8 cellular contexts compared by ENCODE assay signal in the genomic region with DNA sequence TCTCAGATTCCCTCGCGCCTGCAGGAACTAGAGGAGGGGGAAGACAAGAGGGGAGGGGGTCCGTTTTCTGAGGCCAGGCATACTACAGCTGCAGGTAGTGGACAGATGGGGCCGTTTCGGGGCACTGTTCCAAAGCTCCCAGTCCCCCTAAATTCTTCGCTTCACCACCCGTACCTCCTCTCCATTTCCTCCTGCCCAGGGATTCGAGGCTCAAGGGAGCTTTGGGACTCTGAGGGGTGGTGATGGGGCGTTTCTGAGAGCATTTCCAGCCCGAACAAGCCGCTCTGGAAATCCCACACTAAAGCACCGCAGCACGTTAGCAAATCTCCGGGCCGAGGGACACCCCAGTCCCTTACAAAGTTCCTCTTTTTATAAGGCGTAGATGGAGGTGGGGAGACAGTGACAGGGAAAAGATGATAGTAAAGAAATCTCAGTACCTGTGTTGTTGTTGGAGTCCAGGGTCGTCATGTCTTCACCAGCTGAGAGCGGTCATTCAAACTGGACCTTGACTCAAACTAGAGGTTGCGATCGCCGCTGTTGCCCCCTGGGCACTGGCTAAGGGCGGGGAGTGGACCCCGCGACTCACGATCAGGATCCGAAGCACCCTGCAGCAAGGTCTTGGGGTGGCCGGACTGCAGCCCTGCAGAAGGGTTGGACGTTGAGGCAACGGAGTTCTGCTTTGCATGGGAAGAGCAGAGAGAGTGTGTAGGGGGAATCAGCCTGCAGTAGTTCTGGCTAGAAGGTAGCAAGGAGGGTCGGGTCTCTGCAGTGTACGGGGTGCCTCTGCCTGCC. TPM values are rescaled to one million over a fixed set of nuclear protein-coding genes. Genes with fewer than 3 reads are reported as not detected.
DNase-seq lines count a peak whose midpoint lies in the region; ATAC-seq, FAIRE-seq and TF ChIP-seq lines count a peak whose summit lies in the region.

No MANE protein-coding gene starts in this region.

- H3K9me3 ChIP-seq in ascending aorta: no peaks in the 10 kb centered on the region
- H3K9me3 ChIP-seq in keratinocyte (ENCODE audit: control insufficient read depth, low read depth, low read length): no peaks in the 10 kb centered on the region
- H3K9me3 ChIP-seq in thoracic aorta: no peaks in the 10 kb centered on the region

- dilution Hi-C loops in keratinocyte (cut with MboI; ENCODE audit: extremely low pct_ligation_motif_present, low sequenced_read_pairs): no loop called here

- H3K9me1 ChIP-seq in keratinocyte (ENCODE audit: control insufficient read depth, extremely low read depth, insufficient read depth, low read length): no peaks in the 10 kb centered on the region

- H3K27me3 ChIP-seq in ascending aorta: no peaks in the 10 kb centered on the region
- no peaks in the 10 kb centered on the region for H3K27me3 ChIP-seq in keratinocyte (ENCODE audit: control insufficient read depth, extremely low read depth, insufficient read depth, low read length)
- no peaks in the 10 kb centered on the region for H3K27me3 ChIP-seq in thoracic aorta (replicated peaks; ENCODE audit: insufficient read depth)

- H3K4me3 Mint-ChIP-seq in HFFc6: peak overlapping the region; percentile 100

- H3K4me3 ChIP-seq in ascending aorta: peak overlapping the region; percentile 89 to 94
- H3K4me3 ChIP-seq in keratinocyte (ENCODE audit: control insufficient read depth in 2 of 3, extremely low read depth in 1 of 3, insufficient read depth in 2 of 3, low read depth in 1 of 3, low read length in 3 of 3): peak overlapping the region; percentile 73 to 99 (median 99)
- H3K4me3 ChIP-seq in thoracic aorta: peak overlapping the region; percentile 82

- peaks cover 28 to 70% of the 10 kb centered on the region in 2 donors for H3K4me1 ChIP-seq in ascending aorta
- H3K4me1 ChIP-seq in keratinocyte (ENCODE audit: control insufficient read depth, extremely low read depth, insufficient read depth, low read length): peaks cover 39% of the 10 kb centered on the region
- peaks cover 34 to 76% of the 10 kb centered on the region in 2 donors for H3K4me1 ChIP-seq in thoracic aorta (ENCODE audit: control insufficient read depth in 1 of 2, low read depth in 2 of 2)

- peak overlapping the region; percentile 91 for H3K4me2 ChIP-seq in keratinocyte (ENCODE audit: control insufficient read depth, extremely low read depth, insufficient read depth, low read depth, low read length)

- H3K79me2 ChIP-seq in keratinocyte (ENCODE audit: control insufficient read depth, insufficient read depth, low read length): peaks cover 13% of the 10 kb centered on the region

- in situ Hi-C loops in ACHN (cut with HindIII; ENCODE audit: low pct_ligation_motif_present, low pct_unique_long_range_greater_than_20kb, low sequenced_read_pairs): loop anchor here (10.0 kb wide), 1 partner anchor 75 kb away; a partner anchor contains a TSS

- no peaks in the 10 kb centered on the region for H4K20me1 ChIP-seq in keratinocyte (ENCODE audit: control insufficient read depth, extremely low read depth, insufficient read depth, low read length)

- H3K9me3 Mint-ChIP-seq in HFFc6: no peaks in the 10 kb centered on the region

- H3K36me3 Mint-ChIP-seq in HFFc6 (ENCODE audit: low read depth): peaks cover 34% of the 10 kb centered on the region

- intact Hi-C loops in ascending aorta (cut with DNase I): loop anchor here (1.0 to 2.0 kb wide), 4 partner anchors 11 to 147 kb away; a partner anchor contains a TSS

- FAIRE-seq in keratinocyte (lab: Jason Lieb, UNC): no peak

- peak overlapping the region; percentile 1 for H2AFZ ChIP-seq in keratinocyte (ENCODE audit: control insufficient read depth, low read length)

- H3K27me3 Mint-ChIP-seq in HFFc6 (ENCODE audit: insufficient read depth): peaks cover 14% of the 10 kb centered on the region

- peak overlapping the region; percentile 100 for H3K9ac ChIP-seq in keratinocyte (ENCODE audit: control insufficient read depth, extremely low read depth, insufficient read depth, low read length)

- peaks cover 54% of the 10 kb centered on the region for H3K4me1 Mint-ChIP-seq in HFFc6 (ENCODE audit: low read depth)

- TF ChIP-seq CTCF in HFFc6 (IDR thresholded peaks at IDR 0.05) (no peak), ascending aorta (IDR thresholded peaks at IDR 0.05) (no peak), keratinocyte (optimal IDR thresholded peaks at IDR 0.05 in 1 of 3, IDR thresholded peaks at IDR 0.05 in 1 of 3, conservative IDR thresholded peaks at IDR 0.05 in 1 of 3; ENCODE audit: extremely low read depth in 1 of 3, insufficient read depth in 2 of 3, low read length in 3 of 3) (no peak), thoracic aorta (IDR thresholded peaks at IDR 0.05) (no peak)

- H3K27ac ChIP-seq in ascending aorta (peak overlapping the region; percentile 91 to 99), keratinocyte (ENCODE audit: control insufficient read depth, insufficient read depth, low read length) (peak overlapping the region; percentile 100), thoracic aorta (peak overlapping the region; percentile 95 to 100)

- H3K36me3 ChIP-seq in ascending aorta: peaks cover 20 to 26% of the 10 kb centered on the region in 2 donors
- peaks cover 17 to 30% of the 10 kb centered on the region in 2 experiments for H3K36me3 ChIP-seq in keratinocyte (ENCODE audit: control insufficient read depth in 2 of 2, extremely low read depth in 1 of 2, insufficient read depth in 2 of 2, low read length in 2 of 2)
- H3K36me3 ChIP-seq in thoracic aorta: peaks cover 17% of the 10 kb centered on the region

- DNase-seq in ACHN (peak; percentile 27), HFFc6 (no peak), ascending aorta (ENCODE audit: low spot score in 2 of 2) (no peak), keratinocyte (ENCODE audit: low read depth, low spot score) (no peak), thoracic aorta (ENCODE audit: low spot score) (no peak)
- no peak for DNase-seq in stimulated activated CD4-positive, alpha-beta T cell treated with anti-CD3 and anti-CD28 coated beads, Interleukin-4, amount 100 ng/mL, for 24 hours

- ATAC-seq in thoracic aorta (ENCODE audit: insufficient number of reproducible peaks, low FRiP score, low read depth) (no peak), GM21717 (IDR thresholded peaks at IDR 0.05; ENCODE audit: unreplicated experiment) (no peak)
- no peak for ATAC-seq in activated CD4-positive, CD25-positive, alpha-beta regulatory T cell treated with anti-CD3 and anti-CD28 coated beads, Interleukin-2, amount 50 U/mL, for 24 hours

- peak overlapping the region; percentile 98 for H3K27ac Mint-ChIP-seq in HFFc6

RNA-seq across cellular contexts. Expression of a gene that starts 0.6 kb away (rescaled TPM):
- 10 to 100 TPM; 11.2 to 15.8 (median 15.1) TPM for total RNA-seq in HFFc6 (2021; fragmentation: NEBNext Ultra II Directional; extraction: Animal tissue kit (Norgen Biotek cat#: 25700))
- total RNA-seq in ascending aorta (0.43 TPM), thoracic aorta (10 to 100 TPM; 10.3 to 29.1 TPM)
- 0.46 to 7.5 TPM (median 1.0 TPM) in 3 replicates for polyA plus RNA-seq in keratinocyte
- polyA plus RNA-seq in keratinocyte (2011; ENCODE audit: low read depth): 25.7 TPM
- polyA plus RNA-seq in keratinocyte (2011; cell fraction: cytosol; rRNA removed): 2.4 and 5.9 TPM in 2 replicates
- polyA plus RNA-seq in keratinocyte (2011; cell fraction: nucleus; rRNA removed): 8.9 and 15.2 TPM in 2 replicates
- polyA plus RNA-seq in keratinocyte (2012; ENCODE audit: low replicate concordance): 12.2 and 71.1 TPM in 2 replicates
- polyA minus RNA-seq in keratinocyte: 2.1 to 31.5 TPM (median 3.6 TPM) in 3 replicates
- 7.7 TPM for polyA minus RNA-seq in keratinocyte (2011; cell fraction: cytosol; rRNA and poly(A)+ RNA removed)
- polyA minus RNA-seq in keratinocyte (2011; cell fraction: nucleus; rRNA and poly(A)+ RNA removed): 5.7 and 10.2 TPM in 2 replicates

RNA-seq across cellular contexts. Expression of a gene that starts 21.9 kb away (rescaled TPM):
- total RNA-seq in HFFc6 (2021; fragmentation: NEBNext Ultra II Directional; extraction: Animal tissue kit (Norgen Biotek cat#: 25700)): 10 to 100 TPM; 61.2 to 67.8 (median 65.5) TPM
- total RNA-seq in ascending aorta (82.5 TPM), thoracic aorta (100 to 1,000 TPM in 1 of 2 donors, 10 to 100 TPM in 1; 69.3 to 107 TPM)
- 41.8 to 66.8 TPM (median 56.9 TPM) in 3 replicates for polyA plus RNA-seq in keratinocyte
- polyA plus RNA-seq in keratinocyte (2011; ENCODE audit: low read depth): 54.9 TPM
- polyA plus RNA-seq in keratinocyte (2011; cell fraction: cytosol; rRNA removed): 31.4 and 53.5 TPM in 2 replicates
- 106 and 140 TPM in 2 replicates for polyA plus RNA-seq in keratinocyte (2011; cell fraction: nucleus; rRNA removed)
- polyA plus RNA-seq in keratinocyte (2012; ENCODE audit: low replicate concordance): 42.8 and 49.4 TPM in 2 replicates
- polyA minus RNA-seq in keratinocyte: 9.9 to 38.5 TPM (median 27.3 TPM) in 3 replicates
- polyA minus RNA-seq in keratinocyte (2011; cell fraction: cytosol; rRNA and poly(A)+ RNA removed): 23.0 TPM
- polyA minus RNA-seq in keratinocyte (2011; cell fraction: nucleus; rRNA and poly(A)+ RNA removed): 28.5 and 50.4 TPM in 2 replicates

RNA-seq across cellular contexts. Expression of a gene that starts 37.1 kb away (rescaled TPM):
- 10 to 100 TPM; 29.3 to 33.7 (median 30.7) TPM for total RNA-seq in HFFc6 (2021; fragmentation: NEBNext Ultra II Directional; extraction: Animal tissue kit (Norgen Biotek cat#: 25700))
- 35.4 TPM for total RNA-seq in ascending aorta
- 3.3 to 5.9 TPM (median 4.5 TPM) in 3 replicates for polyA plus RNA-seq in keratinocyte
- 2.3 TPM for polyA plus RNA-seq in keratinocyte (2011; ENCODE audit: low read depth)
- polyA plus RNA-seq in keratinocyte (2011; cell fraction: cytosol; rRNA removed): 2.5 and 4.4 TPM in 2 replicates
- polyA plus RNA-seq in keratinocyte (2011; cell fraction: nucleus; rRNA removed): 5.2 and 5.8 TPM in 2 replicates
- 4.9 and 8.4 TPM in 2 replicates for polyA plus RNA-seq in keratinocyte (2012; ENCODE audit: low replicate concordance)
- polyA minus RNA-seq in keratinocyte: 4.8 to 14.7 TPM (median 4.9 TPM) in 3 replicates
- polyA minus RNA-seq in keratinocyte (2011; cell fraction: cytosol; rRNA and poly(A)+ RNA removed): 5.6 TPM
- 2.4 and 3.2 TPM in 2 replicates for polyA minus RNA-seq in keratinocyte (2011; cell fraction: nucleus; rRNA and poly(A)+ RNA removed)
- 10 to 100 TPM; 64.8 to 75.0 TPM for total RNA-seq in thoracic aorta

RNA-seq across cellular contexts. Expression of a gene that starts 40.5 kb away (rescaled TPM):
- 10 to 100 TPM; 49.5 to 67.7 (median 62.0) TPM for total RNA-seq in HFFc6 (2021; fragmentation: NEBNext Ultra II Directional; extraction: Animal tissue kit (Norgen Biotek cat#: 25700))
- total RNA-seq in ascending aorta (48.9 TPM), thoracic aorta (100 to 1,000 TPM in 1 of 2 donors, 10 to 100 TPM in 1; 81.8 to 108 TPM)
- 17.3 to 32.1 TPM (median 26.9 TPM) in 3 replicates for polyA plus RNA-seq in keratinocyte
- polyA plus RNA-seq in keratinocyte (2011; ENCODE audit: low read depth): 37.1 TPM
- 15.8 and 24.7 TPM in 2 replicates for polyA plus RNA-seq in keratinocyte (2011; cell fraction: cytosol; rRNA removed)
- polyA plus RNA-seq in keratinocyte (2011; cell fraction: nucleus; rRNA removed): 70.6 and 74.1 TPM in 2 replicates
- polyA plus RNA-seq in keratinocyte (2012; ENCODE audit: low replicate concordance): 27.0 and 27.8 TPM in 2 replicates
- 12.6 to 81.1 TPM (median 23.1 TPM) in 3 replicates for polyA minus RNA-seq in keratinocyte
- 16.5 TPM for polyA minus RNA-seq in keratinocyte (2011; cell fraction: cytosol; rRNA and poly(A)+ RNA removed)
- 12.3 and 18.8 TPM in 2 replicates for polyA minus RNA-seq in keratinocyte (2011; cell fraction: nucleus; rRNA and poly(A)+ RNA removed)

RNA-seq across cellular contexts. Expression of a gene that starts 45.6 kb away (rescaled TPM):
- 10 to 100 TPM; 60.9 to 72.8 (median 65.3) TPM for total RNA-seq in HFFc6 (2021; fragmentation: NEBNext Ultra II Directional; extraction: Animal tissue kit (Norgen Biotek cat#: 25700))
- total RNA-seq in ascending aorta (176 TPM), thoracic aorta (10 to 100 TPM; 72.0 to 82.9 TPM)
- 45.3 to 77.3 TPM (median 47.2 TPM) in 3 replicates for polyA plus RNA-seq in keratinocyte
- 20.0 TPM for polyA plus RNA-seq in keratinocyte (2011; ENCODE audit: low read depth)
- polyA plus RNA-seq in keratinocyte (2011; cell fraction: cytosol; rRNA removed): 54.1 and 62.2 TPM in 2 replicates
- 134 and 168 TPM in 2 replicates for polyA plus RNA-seq in keratinocyte (2011; cell fraction: nucleus; rRNA removed)
- 30.8 and 51.5 TPM in 2 replicates for polyA plus RNA-seq in keratinocyte (2012; ENCODE audit: low replicate concordance)
- 82.2 to 244 TPM (median 85.5 TPM) in 3 replicates for polyA minus RNA-seq in keratinocyte
- polyA minus RNA-seq in keratinocyte (2011; cell fraction: cytosol; rRNA and poly(A)+ RNA removed): 97.8 TPM
- 89.3 and 107 TPM in 2 replicates for polyA minus RNA-seq in keratinocyte (2011; cell fraction: nucleus; rRNA and poly(A)+ RNA removed)
